6 cellular contexts compared by ENCODE assay signal in the genomic region with DNA sequence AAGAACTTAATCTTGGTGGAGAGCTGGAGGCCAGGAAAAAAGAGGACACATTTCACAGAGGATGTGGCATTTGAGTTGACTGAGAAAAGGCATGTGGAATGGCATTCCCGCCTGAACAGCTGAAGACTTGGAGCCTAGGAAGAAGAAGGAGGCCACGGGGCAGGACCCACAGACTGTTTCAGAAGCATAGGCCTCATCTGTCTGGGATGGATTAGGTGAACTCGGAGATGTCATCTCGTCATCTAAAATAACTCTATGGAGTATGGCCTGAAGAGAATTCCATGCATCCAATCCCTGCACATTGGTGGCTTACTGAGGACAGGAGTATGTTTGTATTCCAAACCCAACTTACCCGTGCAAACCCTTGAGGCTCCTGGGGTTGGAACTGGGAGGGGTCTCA. TPM values are rescaled to one million over a fixed set of nuclear protein-coding genes. Genes with fewer than 3 reads are reported as not detected.
"Had no signal": no experiment of that assay in that cellular context is flagged by ENCODE, and none has a peak within 500 bp of the region (broad histone marks: within the 10 kb centered on the region; RNA-seq: fewer than 3 reads in every experiment).

No MANE protein-coding gene starts in this region.

- DNase-seq: H9, HCEC 1CT, IMR-90 had no signal

- H3K4me2 ChIP-seq: GM23338 had no signal

- H3K4me3 ChIP-seq: GM23338 had no signal

- H2AFZ ChIP-seq: GM23338 had no signal

RNA-seq across cellular contexts. Expression of a gene that starts 16.5 kb away (rescaled TPM):
- total RNA-seq: GM23338, H1, H9, HT-29, IMR-90 had no signal
- polyA plus RNA-seq: GM23338, H1, IMR-90 had no signal
